20 cellular contexts compared by ENCODE assay signal in genomic region chr15:43095708-43096347, GRCh38. TPM values are rescaled to one million over a fixed set of nuclear protein-coding genes. Genes with fewer than 3 reads are reported as not detected.
DNase-seq lines count a peak whose midpoint lies in the region; ATAC-seq and TF ChIP-seq lines count a peak whose summit lies in the region.
"Had no signal": no experiment of that assay in that cellular context is flagged by ENCODE, and none has a peak within 500 bp of the region (broad histone marks: within the 10 kb centered on the region; RNA-seq: fewer than 3 reads in every experiment).

No MANE protein-coding gene starts in this region.

- no peaks in the 10 kb centered on the region for H3K27me3 ChIP-seq in brain microvascular endothelial cell (replicated peaks)
- H3K27me3 ChIP-seq: cardiac muscle cell, dorsolateral prefrontal cortex, upper lobe of right lung had no signal

- H3K36me3 ChIP-seq in brain microvascular endothelial cell (replicated peaks) (peaks cover 6% of the 10 kb centered on the region), mucosa of descending colon (ENCODE audit: low read depth) (no peaks in the 10 kb centered on the region)

- DNase-seq in EL: peak; percentile 47
- DNase-seq in HCEC 1CT: peak; percentile 71
- DNase-seq in brain microvascular endothelial cell: no peak
- peak; percentile 75 for DNase-seq in fibroblast of villous mesenchyme (ENCODE audit: low read depth)
- no peak for DNase-seq in mucosa of descending colon
- DNase-seq in islet precursor cell: no peak
- no peak for DNase-seq in glomerular visceral epithelial cell (ENCODE audit: extremely low spot score)
- DNase-seq: activated CD4-positive, alpha-beta T cell treated with anti-CD3 and anti-CD28 coated beads for 4 hours; COR-L47; dorsolateral prefrontal cortex; hippocampal formation; KG1; kidney glomerular epithelial cell; mesendoderm; NCI-H1048; NCI-H2081; NCI-H524; upper lobe of right lung had no signal

- no peak for ATAC-seq in mucosa of descending colon
- ATAC-seq: Right ventricle myocardium inferior had no signal

- no peaks in the 10 kb centered on the region for H3K9me3 ChIP-seq in mucosa of descending colon
- H3K9me3 ChIP-seq: upper lobe of right lung had no signal

- intact Hi-C loops in mucosa of descending colon (cut with DNase I, micrococcal nuclease): no loop called here

- TF ChIP-seq CTCF in brain microvascular endothelial cell (IDR thresholded peaks at IDR 0.05; ENCODE audit: low read depth, low read length, missing control alignments): no peak
- no peak for TF ChIP-seq CTCF in fibroblast of villous mesenchyme (IDR thresholded peaks at IDR 0.05; ENCODE audit: insufficient read depth, low read depth, low read length)
- TF ChIP-seq CTCF in mucosa of descending colon (IDR thresholded peaks at IDR 0.05): no peak

- in situ Hi-C loops in brain microvascular endothelial cell (cut with HindIII; ENCODE audit: low pct_ligation_motif_present, low sequenced_read_pairs): no loop called here

- no peak overlapping the region for H3K4me3 ChIP-seq in brain microvascular endothelial cell (ENCODE audit: low read depth, low read length)
- no peak overlapping the region for H3K4me3 ChIP-seq in fibroblast of villous mesenchyme (ENCODE audit: low read depth, low read length)
- H3K4me3 ChIP-seq in mucosa of descending colon: no peak overlapping the region
- H3K4me3 ChIP-seq: cardiac muscle cell, dorsolateral prefrontal cortex, upper lobe of right lung had no signal

- peak overlapping the region; percentile 29 for H3K27ac ChIP-seq in brain microvascular endothelial cell
- H3K27ac ChIP-seq: dorsolateral prefrontal cortex, upper lobe of right lung had no signal

- peaks cover 3% of the 10 kb centered on the region for H3K4me1 ChIP-seq in mucosa of descending colon (ENCODE audit: low read depth)

RNA-seq across cellular contexts. Expression of gene UBR1, which starts 10.0 kb away (rescaled TPM):
- total RNA-seq in fibroblast of villous mesenchyme (48.0 and 76.0 TPM in 2 replicates), mucosa of descending colon (10 to 100 TPM; 20.3 to 37.0 (median 26.8) TPM)

RNA-seq across cellular contexts. Expression of gene TMEM62, which starts 37.6 kb away (rescaled TPM):
- 16.8 and 18.4 TPM in 2 replicates for total RNA-seq in fibroblast of villous mesenchyme
- total RNA-seq in mucosa of descending colon: 10 to 100 TPM; 26.8 to 43.7 (median 34.9) TPM

Comparison
In these comparisons a context has a peak if more than half of its experiments do, and no peak if none do; other contexts are left out.
1. DNase-seq: peak in EL (single experiment), HCEC 1CT (single experiment) and fibroblast of villous mesenchyme (single experiment); none in brain microvascular endothelial cell (single experiment), mucosa of descending colon (0 of 3), islet precursor cell (single experiment) and glomerular visceral epithelial cell (single experiment).